Comparison of ENCODE assay signal across 1 cellular context in the genomic region with DNA sequence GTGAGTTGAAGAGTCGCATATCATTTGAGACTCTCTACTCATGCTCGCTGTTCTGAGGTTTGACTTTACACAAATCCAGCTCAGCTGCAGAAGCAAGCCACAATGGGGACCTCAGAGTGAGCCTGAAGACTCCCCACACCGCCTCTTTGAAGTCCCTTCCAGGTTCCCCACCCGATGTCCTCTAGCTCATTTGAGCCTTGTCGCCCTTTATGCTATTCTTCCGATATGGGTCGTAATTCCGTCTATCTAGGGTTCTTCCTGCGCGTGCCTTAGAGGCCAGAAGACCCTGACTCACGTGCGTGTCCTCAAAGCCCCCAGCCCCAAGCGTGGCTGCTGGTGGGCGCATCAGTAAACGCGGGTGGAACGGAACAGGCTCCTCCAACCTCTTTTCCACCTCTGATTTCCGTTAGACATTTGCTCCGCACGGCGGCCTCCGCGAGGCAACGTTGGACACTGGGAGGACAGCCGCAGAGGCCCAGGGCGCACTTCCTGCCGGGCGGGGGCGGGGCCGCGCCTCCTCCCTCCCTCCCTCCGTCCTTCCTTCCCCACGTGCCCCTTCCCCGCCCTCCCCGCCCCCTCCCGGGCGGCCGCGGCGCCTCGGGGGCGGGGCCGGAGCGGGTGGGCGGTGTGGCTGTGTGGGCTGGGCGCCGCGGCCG.
TF ChIP-seq lines count a peak whose summit lies in the region.

A gene with protein sequence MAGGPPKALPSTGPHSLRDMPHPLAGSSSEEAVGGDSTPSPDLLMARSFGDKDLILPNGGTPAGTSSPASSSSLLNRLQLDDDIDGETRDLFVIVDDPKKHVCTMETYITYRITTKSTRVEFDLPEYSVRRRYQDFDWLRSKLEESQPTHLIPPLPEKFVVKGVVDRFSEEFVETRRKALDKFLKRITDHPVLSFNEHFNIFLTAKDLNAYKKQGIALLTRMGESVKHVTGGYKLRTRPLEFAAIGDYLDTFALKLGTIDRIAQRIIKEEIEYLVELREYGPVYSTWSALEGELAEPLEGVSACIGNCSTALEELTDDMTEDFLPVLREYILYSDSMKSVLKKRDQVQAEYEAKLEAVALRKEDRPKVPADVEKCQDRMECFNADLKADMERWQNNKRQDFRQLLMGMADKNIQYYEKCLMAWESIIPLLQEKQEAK (plus strand): TSS at position 650 of the 656 bp plus-strand sequence. CDS start 242 bp downstream, outside the sequence.

TF ChIP-seq in HepG2, 621 proteins besides CTCF, POLR2A, EP300 and RAD21 (continued from another document and continues in another):
- TF ChIP-seq, protein P1, sequence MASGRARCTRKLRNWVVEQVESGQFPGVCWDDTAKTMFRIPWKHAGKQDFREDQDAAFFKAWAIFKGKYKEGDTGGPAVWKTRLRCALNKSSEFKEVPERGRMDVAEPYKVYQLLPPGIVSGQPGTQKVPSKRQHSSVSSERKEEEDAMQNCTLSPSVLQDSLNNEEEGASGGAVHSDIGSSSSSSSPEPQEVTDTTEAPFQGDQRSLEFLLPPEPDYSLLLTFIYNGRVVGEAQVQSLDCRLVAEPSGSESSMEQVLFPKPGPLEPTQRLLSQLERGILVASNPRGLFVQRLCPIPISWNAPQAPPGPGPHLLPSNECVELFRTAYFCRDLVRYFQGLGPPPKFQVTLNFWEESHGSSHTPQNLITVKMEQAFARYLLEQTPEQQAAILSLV (CRISPR knock-in tag; IDR thresholded peaks at IDR 0.05; ENCODE audit: borderline replicate concordance), result no peak
- TF ChIP-seq TAF1 (CRISPR knock-in tag; IDR thresholded peaks at IDR 0.05) (peak; percentile 90), ZNF3 (CRISPR knock-in tag; IDR thresholded peaks at IDR 0.05) (no peak), PLRG1 (conservative IDR thresholded peaks at IDR 0.05) (no peak), NR3C1 (CRISPR knock-in tag; IDR thresholded peaks at IDR 0.05) (no peak), ZNF558 (CRISPR knock-in tag; IDR thresholded peaks at IDR 0.05; ENCODE audit: borderline replicate concordance) (no peak), SP5 (CRISPR knock-in tag; IDR thresholded peaks at IDR 0.05; ENCODE audit: borderline replicate concordance, low read depth) (peak; percentile 90), RFXAP (CRISPR knock-in tag; IDR thresholded peaks at IDR 0.05; ENCODE audit: borderline replicate concordance) (no peak), SOX13 (IDR thresholded peaks at IDR 0.05) (peak; percentile 21; the same call in 1 of the 2 replicates), SOX13 (CRISPR knock-in tag; conservative IDR thresholded peaks at IDR 0.05 in 1 of 2, IDR thresholded peaks at IDR 0.05 in 1 of 2) (peak in 1 of 2 experiments; percentile 52; a peak in 2 of 4 replicates), ZC3H13 (CRISPR knock-in tag; IDR thresholded peaks at IDR 0.05) (peak; percentile 19; the same call in 1 of the 2 replicates), PAX8 (CRISPR knock-in tag; IDR thresholded peaks at IDR 0.05; ENCODE audit: borderline replicate concordance) (no peak), HMG20A (CRISPR knock-in tag; IDR thresholded peaks at IDR 0.05; ENCODE audit: borderline replicate concordance) (no peak), SSRP1 (CRISPR knock-in tag; IDR thresholded peaks at IDR 0.05) (no peak), AHR (CRISPR knock-in tag; IDR thresholded peaks at IDR 0.05) (peak; percentile 85; the same call in 1 of the 2 replicates), ZNF468 (CRISPR knock-in tag; IDR thresholded peaks at IDR 0.05) (0 out of 2 replicates have a peak, but pooled peaks have one; percentile 69), ZNF431 (CRISPR knock-in tag; IDR thresholded peaks at IDR 0.05; ENCODE audit: borderline replicate concordance, low read depth) (no peak; the same call in 1 of the 2 replicates), ELF1 (CRISPR knock-in tag; IDR thresholded peaks at IDR 0.05) (peak; percentile 76), ZNF615 (CRISPR knock-in tag; IDR thresholded peaks at IDR 0.05; ENCODE audit: borderline replicate concordance) (no peak), KMT2B (CRISPR knock-in tag; IDR thresholded peaks at IDR 0.05) (peak; percentile 78), FOSL2 (CRISPR knock-in tag; IDR thresholded peaks at IDR 0.05) (peak; percentile 38; the same call in 1 of the 2 replicates), IRX3 (CRISPR knock-in tag; IDR thresholded peaks at IDR 0.05; ENCODE audit: borderline replicate concordance, low read depth) (no peak), DR1 (CRISPR knock-in tag; IDR thresholded peaks at IDR 0.05) (0 out of 2 replicates have a peak, but pooled peaks have one; percentile 25), ZNF256 (CRISPR knock-in tag; conservative IDR thresholded peaks at IDR 0.05) (0 out of 2 replicates have a peak, but pooled peaks have one; percentile 61), SNAI1 (CRISPR knock-in tag; IDR thresholded peaks at IDR 0.05; ENCODE audit: borderline replicate concordance) (no peak), REPIN1 (CRISPR knock-in tag; IDR thresholded peaks at IDR 0.05; ENCODE audit: borderline replicate concordance, low read depth) (peak; percentile 90; the same call in 1 of the 2 replicates), PTBP1 (IDR thresholded peaks at IDR 0.05; ENCODE audit: low read depth, low read length, poor library complexity, severe bottlenecking) (no peak), HNF4A (CRISPR knock-in tag; IDR thresholded peaks at IDR 0.05) (0 out of 2 replicates have a peak, but pooled peaks have one; percentile 20), ZNF530 (CRISPR knock-in tag; IDR thresholded peaks at IDR 0.05; ENCODE audit: low read depth) (no peak), SIX4 (CRISPR knock-in tag; IDR thresholded peaks at IDR 0.05) (no peak), NR2F6 (IDR thresholded peaks at IDR 0.05) (no peak), NR2F6 (CRISPR knock-in tag; IDR thresholded peaks at IDR 0.05) (no peak; the same call in 1 of the 2 replicates), BORCS8-MEF2B (CRISPR knock-in tag; IDR thresholded peaks at IDR 0.05) (peak; percentile 68; the same call in 1 of the 2 replicates), TOE1 (CRISPR knock-in tag; IDR thresholded peaks at IDR 0.05) (no peak), ZNF83 (CRISPR knock-in tag; IDR thresholded peaks at IDR 0.05; ENCODE audit: borderline replicate concordance) (no peak), ZNF234 (CRISPR knock-in tag; conservative IDR thresholded peaks at IDR 0.05) (no peak), PRPF4 (IDR thresholded peaks at IDR 0.05; ENCODE audit: low read depth, low read length, poor library complexity, severe bottlenecking) (no peak)
- TF ChIP-seq, protein P2, sequence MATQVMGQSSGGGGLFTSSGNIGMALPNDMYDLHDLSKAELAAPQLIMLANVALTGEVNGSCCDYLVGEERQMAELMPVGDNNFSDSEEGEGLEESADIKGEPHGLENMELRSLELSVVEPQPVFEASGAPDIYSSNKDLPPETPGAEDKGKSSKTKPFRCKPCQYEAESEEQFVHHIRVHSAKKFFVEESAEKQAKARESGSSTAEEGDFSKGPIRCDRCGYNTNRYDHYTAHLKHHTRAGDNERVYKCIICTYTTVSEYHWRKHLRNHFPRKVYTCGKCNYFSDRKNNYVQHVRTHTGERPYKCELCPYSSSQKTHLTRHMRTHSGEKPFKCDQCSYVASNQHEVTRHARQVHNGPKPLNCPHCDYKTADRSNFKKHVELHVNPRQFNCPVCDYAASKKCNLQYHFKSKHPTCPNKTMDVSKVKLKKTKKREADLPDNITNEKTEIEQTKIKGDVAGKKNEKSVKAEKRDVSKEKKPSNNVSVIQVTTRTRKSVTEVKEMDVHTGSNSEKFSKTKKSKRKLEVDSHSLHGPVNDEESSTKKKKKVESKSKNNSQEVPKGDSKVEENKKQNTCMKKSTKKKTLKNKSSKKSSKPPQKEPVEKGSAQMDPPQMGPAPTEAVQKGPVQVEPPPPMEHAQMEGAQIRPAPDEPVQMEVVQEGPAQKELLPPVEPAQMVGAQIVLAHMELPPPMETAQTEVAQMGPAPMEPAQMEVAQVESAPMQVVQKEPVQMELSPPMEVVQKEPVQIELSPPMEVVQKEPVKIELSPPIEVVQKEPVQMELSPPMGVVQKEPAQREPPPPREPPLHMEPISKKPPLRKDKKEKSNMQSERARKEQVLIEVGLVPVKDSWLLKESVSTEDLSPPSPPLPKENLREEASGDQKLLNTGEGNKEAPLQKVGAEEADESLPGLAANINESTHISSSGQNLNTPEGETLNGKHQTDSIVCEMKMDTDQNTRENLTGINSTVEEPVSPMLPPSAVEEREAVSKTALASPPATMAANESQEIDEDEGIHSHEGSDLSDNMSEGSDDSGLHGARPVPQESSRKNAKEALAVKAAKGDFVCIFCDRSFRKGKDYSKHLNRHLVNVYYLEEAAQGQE (IDR thresholded peaks at IDR 0.05; ENCODE audit: borderline replicate concordance in 1 of 2, low read depth in 1 of 2, low read length in 2 of 2), result peak in 1 of 2 experiments; percentile 51; a peak in 1 of 4 replicates
- TF ChIP-seq, protein P3, sequence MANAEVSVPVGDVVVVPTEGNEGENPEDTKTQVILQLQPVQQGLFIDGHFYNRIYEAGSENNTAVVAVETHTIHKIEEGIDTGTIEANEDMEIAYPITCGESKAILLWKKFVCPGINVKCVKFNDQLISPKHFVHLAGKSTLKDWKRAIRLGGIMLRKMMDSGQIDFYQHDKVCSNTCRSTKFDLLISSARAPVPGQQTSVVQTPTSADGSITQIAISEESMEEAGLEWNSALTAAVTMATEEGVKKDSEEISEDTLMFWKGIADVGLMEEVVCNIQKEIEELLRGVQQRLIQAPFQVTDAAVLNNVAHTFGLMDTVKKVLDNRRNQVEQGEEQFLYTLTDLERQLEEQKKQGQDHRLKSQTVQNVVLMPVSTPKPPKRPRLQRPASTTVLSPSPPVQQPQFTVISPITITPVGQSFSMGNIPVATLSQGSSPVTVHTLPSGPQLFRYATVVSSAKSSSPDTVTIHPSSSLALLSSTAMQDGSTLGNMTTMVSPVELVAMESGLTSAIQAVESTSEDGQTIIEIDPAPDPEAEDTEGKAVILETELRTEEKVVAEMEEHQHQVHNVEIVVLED (CRISPR knock-in tag; IDR thresholded peaks at IDR 0.05; ENCODE audit: borderline replicate concordance), result peak; percentile 26; the same call in 1 of the 2 replicates
- TF ChIP-seq, protein P4, sequence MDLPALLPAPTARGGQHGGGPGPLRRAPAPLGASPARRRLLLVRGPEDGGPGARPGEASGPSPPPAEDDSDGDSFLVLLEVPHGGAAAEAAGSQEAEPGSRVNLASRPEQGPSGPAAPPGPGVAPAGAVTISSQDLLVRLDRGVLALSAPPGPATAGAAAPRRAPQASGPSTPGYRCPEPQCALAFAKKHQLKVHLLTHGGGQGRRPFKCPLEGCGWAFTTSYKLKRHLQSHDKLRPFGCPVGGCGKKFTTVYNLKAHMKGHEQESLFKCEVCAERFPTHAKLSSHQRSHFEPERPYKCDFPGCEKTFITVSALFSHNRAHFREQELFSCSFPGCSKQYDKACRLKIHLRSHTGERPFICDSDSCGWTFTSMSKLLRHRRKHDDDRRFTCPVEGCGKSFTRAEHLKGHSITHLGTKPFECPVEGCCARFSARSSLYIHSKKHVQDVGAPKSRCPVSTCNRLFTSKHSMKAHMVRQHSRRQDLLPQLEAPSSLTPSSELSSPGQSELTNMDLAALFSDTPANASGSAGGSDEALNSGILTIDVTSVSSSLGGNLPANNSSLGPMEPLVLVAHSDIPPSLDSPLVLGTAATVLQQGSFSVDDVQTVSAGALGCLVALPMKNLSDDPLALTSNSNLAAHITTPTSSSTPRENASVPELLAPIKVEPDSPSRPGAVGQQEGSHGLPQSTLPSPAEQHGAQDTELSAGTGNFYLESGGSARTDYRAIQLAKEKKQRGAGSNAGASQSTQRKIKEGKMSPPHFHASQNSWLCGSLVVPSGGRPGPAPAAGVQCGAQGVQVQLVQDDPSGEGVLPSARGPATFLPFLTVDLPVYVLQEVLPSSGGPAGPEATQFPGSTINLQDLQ (CRISPR knock-in tag; IDR thresholded peaks at IDR 0.05), result no peak
- TF ChIP-seq, protein P5, sequence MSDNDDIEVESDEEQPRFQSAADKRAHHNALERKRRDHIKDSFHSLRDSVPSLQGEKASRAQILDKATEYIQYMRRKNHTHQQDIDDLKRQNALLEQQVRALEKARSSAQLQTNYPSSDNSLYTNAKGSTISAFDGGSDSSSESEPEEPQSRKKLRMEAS (IDR thresholded peaks at IDR 0.05), result peak; percentile 81
- TF ChIP-seq, protein P6, sequence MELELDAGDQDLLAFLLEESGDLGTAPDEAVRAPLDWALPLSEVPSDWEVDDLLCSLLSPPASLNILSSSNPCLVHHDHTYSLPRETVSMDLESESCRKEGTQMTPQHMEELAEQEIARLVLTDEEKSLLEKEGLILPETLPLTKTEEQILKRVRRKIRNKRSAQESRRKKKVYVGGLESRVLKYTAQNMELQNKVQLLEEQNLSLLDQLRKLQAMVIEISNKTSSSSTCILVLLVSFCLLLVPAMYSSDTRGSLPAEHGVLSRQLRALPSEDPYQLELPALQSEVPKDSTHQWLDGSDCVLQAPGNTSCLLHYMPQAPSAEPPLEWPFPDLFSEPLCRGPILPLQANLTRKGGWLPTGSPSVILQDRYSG (CRISPR knock-in tag; IDR thresholded peaks at IDR 0.05), result no peak
- TF ChIP-seq, protein P7, sequence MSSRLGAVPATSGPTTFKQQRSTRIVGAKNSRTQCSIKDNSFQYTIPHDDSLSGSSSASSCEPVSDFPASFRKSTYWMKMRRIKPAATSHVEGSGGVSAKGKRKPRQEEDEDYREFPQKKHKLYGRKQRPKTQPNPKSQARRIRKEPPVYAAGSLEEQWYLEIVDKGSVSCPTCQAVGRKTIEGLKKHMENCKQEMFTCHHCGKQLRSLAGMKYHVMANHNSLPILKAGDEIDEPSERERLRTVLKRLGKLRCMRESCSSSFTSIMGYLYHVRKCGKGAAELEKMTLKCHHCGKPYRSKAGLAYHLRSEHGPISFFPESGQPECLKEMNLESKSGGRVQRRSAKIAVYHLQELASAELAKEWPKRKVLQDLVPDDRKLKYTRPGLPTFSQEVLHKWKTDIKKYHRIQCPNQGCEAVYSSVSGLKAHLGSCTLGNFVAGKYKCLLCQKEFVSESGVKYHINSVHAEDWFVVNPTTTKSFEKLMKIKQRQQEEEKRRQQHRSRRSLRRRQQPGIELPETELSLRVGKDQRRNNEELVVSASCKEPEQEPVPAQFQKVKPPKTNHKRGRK (CRISPR knock-in tag; IDR thresholded peaks at IDR 0.05), result no peak
- TF ChIP-seq, protein P8, sequence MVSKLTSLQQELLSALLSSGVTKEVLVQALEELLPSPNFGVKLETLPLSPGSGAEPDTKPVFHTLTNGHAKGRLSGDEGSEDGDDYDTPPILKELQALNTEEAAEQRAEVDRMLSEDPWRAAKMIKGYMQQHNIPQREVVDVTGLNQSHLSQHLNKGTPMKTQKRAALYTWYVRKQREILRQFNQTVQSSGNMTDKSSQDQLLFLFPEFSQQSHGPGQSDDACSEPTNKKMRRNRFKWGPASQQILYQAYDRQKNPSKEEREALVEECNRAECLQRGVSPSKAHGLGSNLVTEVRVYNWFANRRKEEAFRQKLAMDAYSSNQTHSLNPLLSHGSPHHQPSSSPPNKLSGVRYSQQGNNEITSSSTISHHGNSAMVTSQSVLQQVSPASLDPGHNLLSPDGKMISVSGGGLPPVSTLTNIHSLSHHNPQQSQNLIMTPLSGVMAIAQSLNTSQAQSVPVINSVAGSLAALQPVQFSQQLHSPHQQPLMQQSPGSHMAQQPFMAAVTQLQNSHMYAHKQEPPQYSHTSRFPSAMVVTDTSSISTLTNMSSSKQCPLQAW (CRISPR knock-in tag; IDR thresholded peaks at IDR 0.05), result peak; percentile 59; the same call in 1 of the 2 replicates
- TF ChIP-seq, protein P9, sequence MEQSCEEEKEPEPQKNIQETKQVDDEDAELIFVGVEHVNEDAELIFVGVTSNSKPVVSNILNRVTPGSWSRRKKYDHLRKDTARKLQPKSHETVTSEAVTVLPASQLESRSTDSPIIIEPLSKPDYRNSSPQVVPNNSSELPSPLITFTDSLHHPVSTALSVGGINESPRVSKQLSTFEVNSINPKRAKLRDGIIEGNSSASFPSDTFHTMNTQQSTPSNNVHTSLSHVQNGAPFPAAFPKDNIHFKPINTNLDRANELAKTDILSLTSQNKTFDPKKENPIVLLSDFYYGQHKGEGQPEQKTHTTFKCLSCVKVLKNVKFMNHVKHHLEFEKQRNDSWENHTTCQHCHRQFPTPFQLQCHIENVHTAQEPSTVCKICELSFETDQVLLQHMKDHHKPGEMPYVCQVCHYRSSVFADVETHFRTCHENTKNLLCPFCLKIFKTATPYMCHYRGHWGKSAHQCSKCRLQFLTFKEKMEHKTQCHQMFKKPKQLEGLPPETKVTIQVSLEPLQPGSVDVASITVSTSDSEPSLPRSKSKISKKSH (CRISPR knock-in tag; IDR thresholded peaks at IDR 0.05; ENCODE audit: borderline replicate concordance), result peak; percentile 83
